In genomic region chr3:194070220-194070633, GRCh38 we compare ENCODE assay signal across 8 cellular contexts.
A peak's percentile ranks its signal among the peaks of the same experiment; 100 is the strongest.
DNase-seq lines count a peak whose midpoint lies in the region; ATAC-seq, FAIRE-seq and TF ChIP-seq lines count a peak whose summit lies in the region.

No MANE protein-coding gene starts in this region.

- peak overlapping the region; percentile 65; the same call in 1 of the 2 replicates for H2AK5ac ChIP-seq in H1 (ENCODE audit: low read depth, low read length)

- TF ChIP-seq CTCF in H1 (IDR thresholded peaks at IDR 0.05; ENCODE audit: control extremely low read depth in 1 of 3, insufficient read depth in 1 of 3, low read depth in 1 of 3, low read length in 3 of 3) (no peak), osteocyte (IDR thresholded peaks at IDR 0.05) (no peak), GM10248 (IDR thresholded peaks at IDR 0.05; ENCODE audit: control extremely low read depth, extremely low read depth, low read depth, missing control alignments) (no peak)

- H3K9ac ChIP-seq in NT2/D1 (ENCODE audit: insufficient read length, low read depth): peak overlapping the region; percentile 80
- H3K9ac ChIP-seq in H1 (replicated peaks in 1 of 4; ENCODE audit: extremely low read depth in 1 of 4, low read depth in 3 of 4, low read length in 3 of 4): no peak overlapping the region

- no peaks in the 10 kb centered on the region for H3K27me3 ChIP-seq in CD8-positive, alpha-beta memory T cell (ENCODE audit: insufficient read depth, low read length, poor library complexity, severe bottlenecking)
- peaks cover 36% of the 10 kb centered on the region for H3K27me3 ChIP-seq in NT2/D1 (ENCODE audit: insufficient read depth, insufficient read length)
- H3K27me3 ChIP-seq in H1 (replicated peaks in 1 of 4; ENCODE audit: control insufficient read depth in 3 of 4, extremely low read depth in 1 of 4, insufficient read depth in 3 of 4, low read length in 3 of 4): peaks cover 0 to 33% (median 24%) of the 10 kb centered on the region in 4 experiments; a peak in 6 of 7 replicates

- ATAC-seq in HG03095 (IDR thresholded peaks at IDR 0.05; ENCODE audit: unreplicated experiment): no peak
- no peak for ATAC-seq in HG02840 (IDR thresholded peaks at IDR 0.05; ENCODE audit: low FRiP score, unreplicated experiment)

- POLR2A ChIA-PET in CD8-positive, alpha-beta memory T cell (lab: Charles Lee): no interaction called here
- POLR2A ChIA-PET in H1 (lab: Charles Lee; ENCODE audit: partially characterized antibody) (interaction anchor here (0.9 to 1.8 kb wide), 5 partner anchors 12 to 257 kb away, joined by 4 to 5 read pairs (median 4); no protein-coding TSS in a partner anchor), GM10248 (lab: Yijun Ruan, JAX) (no interaction called here)

- H3K4me1 Mint-ChIP-seq in CD8-positive, alpha-beta memory T cell: peaks cover 5 to 15% (median 8%) of the 10 kb centered on the region in 3 donors
- peaks cover 20% of the 10 kb centered on the region for H3K4me1 Mint-ChIP-seq in osteocyte (ENCODE audit: unreplicated experiment)

- no peak for FAIRE-seq in H1 (lab: Jason Lieb, UNC)

- peak overlapping the region; percentile 42 to 75 (median 63) for H3K4me3 Mint-ChIP-seq in CD8-positive, alpha-beta memory T cell
- peak overlapping the region; percentile 50 for H3K4me3 Mint-ChIP-seq in osteocyte (ENCODE audit: unreplicated experiment)

- no peak overlapping the region for H3K27ac ChIP-seq in CD8-positive, alpha-beta memory T cell (ENCODE audit: low read depth, low read length)
- no peak overlapping the region for H3K27ac ChIP-seq in H1 (ENCODE audit: low read depth, low read length)

- H3K27me3 Mint-ChIP-seq in CD8-positive, alpha-beta memory T cell: peaks cover 36 to 58% of the 10 kb centered on the region in 2 donors
- peaks cover 21% of the 10 kb centered on the region for H3K27me3 Mint-ChIP-seq in osteocyte (ENCODE audit: unreplicated experiment)

- no peaks in the 10 kb centered on the region for H3K79me2 ChIP-seq in H1 (ENCODE audit: control insufficient read depth in 1 of 2, insufficient read depth in 2 of 2, low read length in 2 of 2)

- peak overlapping the region; percentile 98 for H3K4ac ChIP-seq in H1 (replicated peaks; ENCODE audit: insufficient read length, low read depth, low read length)

- peak overlapping the region; percentile 42 to 75; a peak in 3 of 4 replicates for H3K4me2 ChIP-seq in H1 (ENCODE audit: insufficient read depth in 1 of 2, low read depth in 2 of 2, low read length in 2 of 2)

- H3K27ac Mint-ChIP-seq in CD8-positive, alpha-beta memory T cell: peak overlapping the region in 1 of 8 donors; percentile 77
- peak overlapping the region; percentile 68 for H3K27ac Mint-ChIP-seq in osteocyte (ENCODE audit: unreplicated experiment)

- no peaks in the 10 kb centered on the region for H3K36me3 ChIP-seq in CD8-positive, alpha-beta memory T cell (ENCODE audit: insufficient read depth, low read length)
- H3K36me3 ChIP-seq in NT2/D1 (ENCODE audit: insufficient read depth, insufficient read length, low read length) (no peaks in the 10 kb centered on the region), H1 (ENCODE audit: control insufficient read depth in 2 of 4, insufficient read depth in 4 of 4, low read length in 3 of 4) (no peaks in the 10 kb centered on the region)

- H3K9me3 Mint-ChIP-seq in CD8-positive, alpha-beta memory T cell: peaks cover 0 to 16% (median 7%) of the 10 kb centered on the region in 5 donors
- peaks cover 25% of the 10 kb centered on the region for H3K9me3 Mint-ChIP-seq in osteocyte (ENCODE audit: unreplicated experiment)

- H3K4me1 ChIP-seq in CD8-positive, alpha-beta memory T cell (ENCODE audit: insufficient read depth, low read length): peaks cover 10% of the 10 kb centered on the region
- peaks cover 8% of the 10 kb centered on the region for H3K4me1 ChIP-seq in NT2/D1 (ENCODE audit: insufficient read depth, insufficient read length)
- H3K4me1 ChIP-seq in H1 (replicated peaks in 1 of 4; ENCODE audit: control insufficient read depth in 3 of 4, insufficient read depth in 4 of 4, low read length in 3 of 4): peaks cover 0 to 8% (median 5%) of the 10 kb centered on the region in 4 experiments; a peak in 5 of 7 replicates

- H2AFZ ChIP-seq in H1 (ENCODE audit: low read length): peak overlapping the region; percentile 28; the same call in 1 of the 2 replicates

- no peak overlapping the region; the same call in 1 of the 2 replicates for H2BK5ac ChIP-seq in H1 (ENCODE audit: low read depth, low read length)

- no peaks in the 10 kb centered on the region for H4K20me1 ChIP-seq in H1 (replicated peaks in 1 of 2; ENCODE audit: control insufficient read depth in 1 of 2, insufficient read depth in 2 of 2, low read length in 2 of 2)

- H3K56ac ChIP-seq in H1 (replicated peaks; ENCODE audit: insufficient read length, low read depth, low read length): no peak overlapping the region

- no peak overlapping the region for H3K23ac ChIP-seq in H1 (ENCODE audit: insufficient read length)

- peak overlapping the region; percentile 69 for H2BK120ac ChIP-seq in H1 (replicated peaks; ENCODE audit: low read depth, low read length)

- H4K5ac ChIP-seq in H1 (ENCODE audit: insufficient read length, low read depth, low read length): no peak overlapping the region

- no peak for TF ChIP-seq EP300 in H1 (IDR thresholded peaks at IDR 0.05; ENCODE audit: borderline replicate concordance in 1 of 2, low read depth in 2 of 2, low read length in 2 of 2)

- no peak for DNase-seq in CD8-positive, alpha-beta memory T cell
- no peak for DNase-seq in NT2/D1 (ENCODE audit: low read depth, low spot score)
- DNase-seq in H1 (ENCODE audit: low read depth in 1 of 2, low spot score in 2 of 2): no peak
- DNase-seq in osteocyte (ENCODE audit: extremely low spot score, unreplicated experiment): no peak
- no peak for DNase-seq in GM10248 (ENCODE audit: extremely low spot score)
- no peak for DNase-seq in HPDE6-E6E7 (ENCODE audit: extremely low spot score)

- no peaks in the 10 kb centered on the region for H3K79me1 ChIP-seq in H1 (ENCODE audit: low read depth, low read length)

- H3K9me3 ChIP-seq in CD8-positive, alpha-beta memory T cell (ENCODE audit: low read length): no peaks in the 10 kb centered on the region
- H3K9me3 ChIP-seq in NT2/D1 (ENCODE audit: insufficient read depth, low read length) (peaks cover 16% of the 10 kb centered on the region; the same call in 1 of the 2 replicates), H1 (ENCODE audit: insufficient read depth in 2 of 2, low read depth in 1 of 2, low read length in 1 of 2) (no peaks in the 10 kb centered on the region; a peak in 1 of 4 replicates)

- peak overlapping the region; percentile 88 for H4K91ac ChIP-seq in H1 (replicated peaks; ENCODE audit: insufficient read length, low read length)

- no peaks in the 10 kb centered on the region for H3K36me3 Mint-ChIP-seq in CD8-positive, alpha-beta memory T cell
- peaks cover 12% of the 10 kb centered on the region for H3K36me3 Mint-ChIP-seq in osteocyte (ENCODE audit: unreplicated experiment)

- 72% methylated on average over 15 of the region's 15 CpGs; no CpG with 5 or more reads in 1 of the 2 experiments for WGBS in H1 (ENCODE audit: extremely low coverage in 1 of 2, insufficient coverage in 1 of 2, insufficient read length in 1 of 2, insufficient replicate concordance in 2 of 2, low coverage in 1 of 2, low lambda C conversion rate in 2 of 2, missing lambda C conversion rate in 1 of 2), 2 experiments

- H2BK15ac ChIP-seq in H1 (ENCODE audit: low read length): peak overlapping the region; percentile 97; the same call in 1 of the 2 replicates

- H3K18ac ChIP-seq in H1 (ENCODE audit: extremely low read depth, low read length): peak overlapping the region; percentile 71

- H3K4me3 ChIP-seq in CD8-positive, alpha-beta memory T cell (ENCODE audit: low read length): no peak overlapping the region
- H3K4me3 ChIP-seq in NT2/D1 (ENCODE audit: insufficient read length, low read depth) (peak overlapping the region; percentile 37), H1 (ENCODE audit: extremely low read depth in 1 of 4, insufficient read depth in 2 of 4, low read depth in 3 of 4, low read length in 4 of 4) (peak overlapping the region in 3 of 4 experiments; percentile 6 to 59 (median 15); a peak in 2 of 8 replicates)

- no peak for TF ChIP-seq POLR2A in H1 (IDR thresholded peaks at IDR 0.05; ENCODE audit: control extremely low read depth in 1 of 2, low read depth in 2 of 2, low read length in 2 of 2)

- CTCF ChIA-PET in CD8-positive, alpha-beta memory T cell (lab: Charles Lee): interaction anchor here (1.9 kb wide), 1 partner anchor 14 kb away, joined by 4 read pairs; no protein-coding TSS in a partner anchor
- CTCF ChIA-PET in H1 (lab: Charles Lee; ENCODE audit: partially characterized antibody): interaction anchor here (0.8 to 1.9 kb wide), 3 partner anchors 61 to 96 kb away, joined by 3 to 6 read pairs (median 5); no protein-coding TSS in a partner anchor
- CTCF ChIA-PET in GM10248 (lab: Yijun Ruan, JAX): interaction anchor here (0.8 to 4.0 kb wide), 7 partner anchors 11 to 289 kb away, joined by 3 to 17 read pairs (median 3); no protein-coding TSS in a partner anchor

- no peak for TF ChIP-seq RAD21 in H1 (IDR thresholded peaks at IDR 0.05 in 1 of 2, conservative IDR thresholded peaks at IDR 0.05 in 1 of 2; ENCODE audit: low read depth in 2 of 2, low read length in 2 of 2)

- peak overlapping the region; percentile 89; the same call in 1 of the 2 replicates for H2BK12ac ChIP-seq in H1 (ENCODE audit: low read depth, low read length)

- H4K8ac ChIP-seq in H1 (ENCODE audit: extremely low read depth, insufficient read depth, low read length): peak overlapping the region; percentile 89

- H2BK20ac ChIP-seq in H1 (ENCODE audit: low read length): peak overlapping the region; percentile 75; the same call in 1 of the 2 replicates

- peaks cover 2% of the 10 kb centered on the region; the same call in 1 of the 2 replicates for H3K23me2 ChIP-seq in H1 (ENCODE audit: low read depth, low read length)

- no peak overlapping the region for H3K14ac ChIP-seq in H1 (ENCODE audit: insufficient read length)

TF ChIP-seq in H1, 55 proteins besides CTCF, POLR2A, EP300 and RAD21:
- TF ChIP-seq CHD1 (IDR thresholded peaks at IDR 0.05; ENCODE audit: low read depth, low read length): no peak
- TF ChIP-seq USF2 (IDR thresholded peaks at IDR 0.05; ENCODE audit: low read length): 0 out of 2 replicates have a peak, but pooled peaks have one; percentile 4
